In the genomic region with DNA sequence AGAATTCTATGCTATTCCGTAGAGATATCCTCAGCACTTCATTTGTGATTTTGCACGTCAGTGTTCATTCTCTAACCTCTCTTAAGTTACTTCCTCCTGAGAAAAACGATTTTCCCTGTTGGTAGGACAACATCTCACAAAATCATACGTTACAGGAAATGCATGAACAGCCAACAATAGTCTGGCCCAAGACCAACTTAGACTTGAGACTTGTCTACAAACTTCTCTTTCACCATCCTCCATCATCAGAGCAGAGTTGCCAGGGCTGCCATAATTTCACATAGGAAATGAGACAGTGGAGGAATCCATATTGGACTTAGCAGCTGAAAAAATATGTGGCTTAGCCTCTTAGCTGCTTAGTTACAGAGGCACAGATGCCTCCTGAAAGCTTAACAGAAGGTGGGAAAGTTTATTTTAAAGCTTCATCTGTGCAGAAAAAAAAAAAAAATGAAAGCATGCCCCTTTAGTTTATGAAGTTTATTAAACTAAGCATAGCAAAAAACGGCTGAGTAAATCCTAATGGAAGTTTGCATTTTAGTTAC, we compare ENCODE assay signal across 19 cellular contexts.
"Had no signal": no experiment of that assay in that cellular context is flagged by ENCODE, and none has a peak within 500 bp of the region (broad histone marks: within the 10 kb centered on the region; RNA-seq: fewer than 3 reads in every experiment).

No MANE protein-coding gene starts in this region.

- H3K27ac Mint-ChIP-seq: activated CD4-positive, alpha-beta memory T cell treated with anti-CD3 and anti-CD28 coated beads for 36 hours; activated CD4-positive, alpha-beta T cell treated with anti-CD3 and anti-CD28 coated beads for 36 hours; activated naive CD4-positive, alpha-beta T cell treated with anti-CD3 and anti-CD28 coated beads, Interleukin-2, amount 50 U/mL, for 24 hours; activated T-cell treated with anti-CD3 and anti-CD28 coated beads, Interleukin-2, amount 50 U/mL, for 24 hours; endodermal cell; natural killer cell treated with Interleukin-12 subunit alpha and Interleukin-12 subunit beta and Interleukin-15 and Interleukin-18, amount 100 ng/mL, for 72 hours; progenitor cell of endocrine pancreas; stimulated activated naive CD8-positive, alpha-beta T cell treated with anti-CD3 and anti-CD28 coated beads, Interleukin-15, amount 100 ng/mL, for 72 hours; type B pancreatic cell had no signal

- H3K9me3 Mint-ChIP-seq: activated naive CD4-positive, alpha-beta T cell treated with anti-CD3 and anti-CD28 coated beads, Interleukin-2, amount 50 U/mL, for 24 hours; endodermal cell; natural killer cell treated with Interleukin-12 subunit alpha and Interleukin-12 subunit beta and Interleukin-15 and Interleukin-18, amount 100 ng/mL, for 72 hours; stimulated activated naive CD8-positive, alpha-beta T cell treated with anti-CD3 and anti-CD28 coated beads, Interleukin-15, amount 100 ng/mL, for 72 hours; type B pancreatic cell had no signal

- DNase-seq: activated CD4-positive, alpha-beta memory T cell treated with anti-CD3 and anti-CD28 coated beads for 36 hours; activated CD4-positive, alpha-beta T cell treated with anti-CD3 and anti-CD28 coated beads for 36 hours; activated effector memory CD4-positive, alpha-beta T cell treated with anti-CD3 and anti-CD28 coated beads, Interleukin-2, amount 50 U/mL, for 16 hours; activated T-cell treated with anti-CD3 and anti-CD28 coated beads, Interleukin-2, amount 50 U/mL, for 24 hours; adrenal gland; dorsolateral prefrontal cortex; endodermal cell; erythroblast; hippocampal formation; left lung; mammary epithelial cell; occipital lobe; right lobe of liver; stimulated activated naive CD8-positive, alpha-beta T cell treated with anti-CD3 and anti-CD28 coated beads, Interleukin-15, amount 100 ng/mL, for 72 hours had no signal

- H3K4me1 Mint-ChIP-seq: activated CD4-positive, alpha-beta T cell treated with anti-CD3 and anti-CD28 coated beads for 36 hours; activated naive CD4-positive, alpha-beta T cell treated with anti-CD3 and anti-CD28 coated beads, Interleukin-2, amount 50 U/mL, for 24 hours; endodermal cell; stimulated activated naive CD8-positive, alpha-beta T cell treated with anti-CD3 and anti-CD28 coated beads, Interleukin-15, amount 100 ng/mL, for 72 hours had no signal

- H3K27me3 ChIP-seq: adrenal gland, cardiac muscle cell, dorsolateral prefrontal cortex, left lung, right lobe of liver had no signal

- H3K4me3 Mint-ChIP-seq: activated CD4-positive, alpha-beta memory T cell treated with anti-CD3 and anti-CD28 coated beads for 36 hours; activated CD4-positive, alpha-beta T cell treated with anti-CD3 and anti-CD28 coated beads for 36 hours; activated naive CD4-positive, alpha-beta T cell treated with anti-CD3 and anti-CD28 coated beads, Interleukin-2, amount 50 U/mL, for 24 hours; activated T-cell treated with anti-CD3 and anti-CD28 coated beads, Interleukin-2, amount 50 U/mL, for 24 hours; endodermal cell; natural killer cell treated with Interleukin-12 subunit alpha and Interleukin-12 subunit beta and Interleukin-15 and Interleukin-18, amount 100 ng/mL, for 72 hours; stimulated activated naive CD8-positive, alpha-beta T cell treated with anti-CD3 and anti-CD28 coated beads, Interleukin-15, amount 100 ng/mL, for 72 hours; type B pancreatic cell had no signal

- H3K36me3 ChIP-seq: adrenal gland, cardiac muscle cell, left lung, right lobe of liver had no signal

- H3K9me3 ChIP-seq: adrenal gland, left lung, right lobe of liver had no signal

- H3K27me3 Mint-ChIP-seq: activated CD4-positive, alpha-beta memory T cell treated with anti-CD3 and anti-CD28 coated beads for 36 hours; activated CD4-positive, alpha-beta T cell treated with anti-CD3 and anti-CD28 coated beads for 36 hours; activated naive CD4-positive, alpha-beta T cell treated with anti-CD3 and anti-CD28 coated beads, Interleukin-2, amount 50 U/mL, for 24 hours; activated T-cell treated with anti-CD3 and anti-CD28 coated beads, Interleukin-2, amount 50 U/mL, for 24 hours; natural killer cell treated with Interleukin-12 subunit alpha and Interleukin-12 subunit beta and Interleukin-15 and Interleukin-18, amount 100 ng/mL, for 72 hours; progenitor cell of endocrine pancreas; stimulated activated naive CD8-positive, alpha-beta T cell treated with anti-CD3 and anti-CD28 coated beads, Interleukin-15, amount 100 ng/mL, for 72 hours; type B pancreatic cell had no signal

- H3K27ac ChIP-seq: adrenal gland, cardiac muscle cell, dorsolateral prefrontal cortex, left lung, right lobe of liver had no signal

- H3K4me3 ChIP-seq: adrenal gland, cardiac muscle cell, dorsolateral prefrontal cortex, left lung, right lobe of liver had no signal

- ATAC-seq: activated CD4-positive, alpha-beta T cell treated with anti-CD3 and anti-CD28 coated beads for 36 hours; left lung; natural killer cell treated with Interleukin-12 subunit alpha and Interleukin-12 subunit beta and Interleukin-15 and Interleukin-18, amount 100 ng/mL, for 72 hours; right lobe of liver; stimulated activated naive CD8-positive, alpha-beta T cell treated with anti-CD3 and anti-CD28 coated beads, Interleukin-15, amount 100 ng/mL, for 72 hours had no signal

- H3K36me3 Mint-ChIP-seq: activated CD4-positive, alpha-beta memory T cell treated with anti-CD3 and anti-CD28 coated beads for 36 hours; activated naive CD4-positive, alpha-beta T cell treated with anti-CD3 and anti-CD28 coated beads, Interleukin-2, amount 50 U/mL, for 24 hours; natural killer cell treated with Interleukin-12 subunit alpha and Interleukin-12 subunit beta and Interleukin-15 and Interleukin-18, amount 100 ng/mL, for 72 hours; type B pancreatic cell had no signal

- H3K4me1 ChIP-seq: adrenal gland, left lung, right lobe of liver had no signal
